Comparison of ENCODE assay signal across 8 cellular contexts in genomic region chr4:139301143-139301820, GRCh38. TPM values are rescaled to one million over a fixed set of nuclear protein-coding genes. Genes with fewer than 3 reads are reported as not detected.
DNase-seq lines count a peak whose midpoint lies in the region; ATAC-seq and TF ChIP-seq lines count a peak whose summit lies in the region.

TSS of gene NAA15 (plus strand) at chr4:139301505. CDS start at chr4:139301778, 273 bp downstream.

- DNase-seq in NCI-H128 (lab: John Stamatoyannopoulos, UW; ENCODE audit: unreplicated experiment) (peak; percentile 91), head of caudate nucleus (peak; percentile 93 to 99 (median 97)), ovary (peak; percentile 97 to 98 (median 97)), thyroid gland (peak; percentile 98 to 99)
- peak; percentile 95 for DNase-seq in activated naive CD8-positive, alpha-beta T cell treated with anti-CD3 and anti-CD28 coated beads, Interleukin-2, amount 10 ng/mL, durations not matched to agents 7 days and 5 days

- H3K36me3 Mint-ChIP-seq in activated naive CD8-positive, alpha-beta T cell treated with anti-CD3 and anti-CD28 coated beads, Interleukin-2, amount 10 ng/mL, durations not matched to agents 7 days and 5 days = peaks cover 22% of the 10 kb centered on the region

- H3K4me2 ChIP-seq in SU-DHL-6 (ENCODE audit: low read depth, low read length, poor library complexity, severe bottlenecking) = peak within 1 kb of the TSS; percentile 75

- no peaks in the 10 kb centered on the region; the same call in 1 of the 2 replicates for H4K20me1 ChIP-seq in SU-DHL-6 (ENCODE audit: low read depth, low read length)

- H3K27ac Mint-ChIP-seq in activated naive CD8-positive, alpha-beta T cell treated with anti-CD3 and anti-CD28 coated beads, Interleukin-2, amount 10 ng/mL, durations not matched to agents 7 days and 5 days = peak within 1 kb of the TSS; percentile 95

- TF ChIP-seq EP300 in ovary (IDR thresholded peaks at IDR 0.05) = no peak

- no peaks in the 10 kb centered on the region for H3K9me2 ChIP-seq in SU-DHL-6 (replicated peaks; ENCODE audit: insufficient read depth, low read length)

- TF ChIP-seq CTCF in SU-DHL-6 (IDR thresholded peaks at IDR 0.05; ENCODE audit: insufficient read depth, low read length, poor library complexity, severe bottlenecking) = no peak
- TF ChIP-seq CTCF in ovary (IDR thresholded peaks at IDR 0.05) = no peak
- no peak for TF ChIP-seq CTCF in thyroid gland (IDR thresholded peaks at IDR 0.05)

- intact Hi-C loops in head of caudate nucleus (cut with DNase I) (loop anchor here (1.0 to 5.0 kb wide), 2 partner anchors 124 to 219 kb away; partner anchors contain the start of gene ELF2), ovary (cut with DNase I) (loop anchor here in 2 of 4 donors (10.0 kb wide), 3 partner anchors 126 to 216 kb away; partner anchors contain the start of genes ELF2 (in 1 of the 2) and RAB33B (in 1 of the 2)), thyroid gland (cut with DNase I) (no loop called here)

- H3K27ac ChIP-seq in SU-DHL-6 (ENCODE audit: low read depth, low read length) = peak within 1 kb of the TSS; percentile 81
- peak within 1 kb of the TSS; percentile 56 to 82 for H3K27ac ChIP-seq in ovary
- peak within 1 kb of the TSS; percentile 87 to 88 (median 88) for H3K27ac ChIP-seq in thyroid gland

- H2AFZ ChIP-seq in SU-DHL-6 (ENCODE audit: low read depth, low read length, severe bottlenecking) = peak within 1 kb of the TSS; percentile 86

- POLR2A ChIA-PET in activated naive CD8-positive, alpha-beta T cell treated with anti-CD3 and anti-CD28 coated beads, Interleukin-2, amount 10 ng/mL, durations not matched to agents 7 days and 5 days (lab: Charles Lee) = interaction anchor here (0.6 to 3.7 kb wide), 11 partner anchors 11 to 822 kb away, joined by 3 to 20 read pairs (median 6); partner anchors contain the start of genes ELF2 and SETD7

- peak; percentile 18 for TF ChIP-seq POLR2A in GM10847 (IDR thresholded peaks at IDR 0.05; ENCODE audit: extremely low read depth, insufficient read length)
- peak; percentile 80 for TF ChIP-seq POLR2A in ovary (IDR thresholded peaks at IDR 0.05)
- TF ChIP-seq POLR2A in thyroid gland (IDR thresholded peaks at IDR 0.05) = peak; percentile 67 to 97

- H3K79me2 ChIP-seq in SU-DHL-6 (ENCODE audit: insufficient read depth, low read length) = peaks cover 49% of the 10 kb centered on the region

- H3K4me1 ChIP-seq in ovary (ENCODE audit: insufficient read depth) (peaks cover 5% of the 10 kb centered on the region), thyroid gland (peaks cover 20 to 23% of the 10 kb centered on the region in 2 donors)

- 0 to 1% (median 0%) methylated on average over 59 of the region's 59 CpGs for WGBS in ovary, 3 donors
- 0 to 1% methylated on average over 51 to 59 of the region's 59 CpGs for WGBS in thyroid gland, 2 donors

- H3K27me3 ChIP-seq in SU-DHL-6 (ENCODE audit: low read length) (no peaks in the 10 kb centered on the region), ovary (no peaks in the 10 kb centered on the region), thyroid gland (no peaks in the 10 kb centered on the region)

- no peaks in the 10 kb centered on the region for H3K9me3 Mint-ChIP-seq in activated naive CD8-positive, alpha-beta T cell treated with anti-CD3 and anti-CD28 coated beads, Interleukin-2, amount 10 ng/mL, durations not matched to agents 7 days and 5 days

- peak within 1 kb of the TSS; percentile 85 for H3K9ac ChIP-seq in SU-DHL-6 (ENCODE audit: low read length)

- peaks cover 5% of the 10 kb centered on the region; the same call in 1 of the 2 replicates for H3F3A ChIP-seq in SU-DHL-6 (ENCODE audit: insufficient read depth)

- H3K9me3 ChIP-seq in SU-DHL-6 (ENCODE audit: insufficient read depth, low read length) (no peaks in the 10 kb centered on the region), ovary (no peaks in the 10 kb centered on the region), thyroid gland (no peaks in the 10 kb centered on the region)

- no peaks in the 10 kb centered on the region for H3K36me3 ChIP-seq in SU-DHL-6 (ENCODE audit: low read length)
- no peaks in the 10 kb centered on the region for H3K36me3 ChIP-seq in ovary
- peaks cover 0 to 6% of the 10 kb centered on the region in 2 donors for H3K36me3 ChIP-seq in thyroid gland

- H3K27me3 Mint-ChIP-seq in activated naive CD8-positive, alpha-beta T cell treated with anti-CD3 and anti-CD28 coated beads, Interleukin-2, amount 10 ng/mL, durations not matched to agents 7 days and 5 days = no peaks in the 10 kb centered on the region

- H3K4me3 ChIP-seq in SU-DHL-6 (ENCODE audit: insufficient read depth, low read length, poor library complexity, severe bottlenecking) (peak within 1 kb of the TSS; percentile 65), ovary (peak within 1 kb of the TSS; percentile 74), thyroid gland (replicated peaks in 1 of 3) (peak within 1 kb of the TSS; percentile 83 to 94 (median 92))

- H3K4me3 Mint-ChIP-seq in activated naive CD8-positive, alpha-beta T cell treated with anti-CD3 and anti-CD28 coated beads, Interleukin-2, amount 10 ng/mL, durations not matched to agents 7 days and 5 days = peak within 1 kb of the TSS; percentile 93

- peak; percentile 85 for ATAC-seq in HG02678 (IDR thresholded peaks at IDR 0.05; ENCODE audit: unreplicated experiment)
- ATAC-seq in activated naive CD8-positive, alpha-beta T cell treated with anti-CD3 and anti-CD28 coated beads, Interleukin-2, amount 10 ng/mL, durations not matched to agents 7 days and 5 days (ENCODE audit: low read depth) = peak; percentile 90

- H3K4me1 Mint-ChIP-seq in activated naive CD8-positive, alpha-beta T cell treated with anti-CD3 and anti-CD28 coated beads, Interleukin-2, amount 10 ng/mL, durations not matched to agents 7 days and 5 days = peaks cover 34% of the 10 kb centered on the region

RNA-seq across cellular contexts. Expression of gene NAA15, which starts in this region (rescaled TPM):
- total RNA-seq in activated naive CD8-positive, alpha-beta T cell treated with anti-CD3 and anti-CD28 coated beads, Interleukin-2, amount 10 ng/mL, durations not matched to agents 7 days and 5 days = 10 to 100 TPM; 42.1 to 50.3 TPM
- total RNA-seq in ovary (10 to 100 TPM; 19.1 to 50.8 (median 35.7) TPM), thyroid gland (10 to 100 TPM; 21.7 to 47.7 (median 24.6) TPM)
- polyA plus RNA-seq in ovary = 10 to 100 TPM in 1 of 2 donors, 1 to 10 TPM in 1; 7.1 to 10.6 TPM

Comparison
In these comparisons a context has a peak if more than half of its experiments do, and no peak if none do; other contexts are left out.
1. Peak in every context shown above with its lines: DNase-seq, ATAC-seq, H3K4me3 ChIP-seq and H3K27ac ChIP-seq.
2. POLR2A ChIP-seq: peak in every context shown above with its lines; median percentile 82 in thyroid gland; 80 in ovary; 18 in GM10847.